Comparison of ENCODE assay signal across 24 cellular contexts in the genomic region with DNA sequence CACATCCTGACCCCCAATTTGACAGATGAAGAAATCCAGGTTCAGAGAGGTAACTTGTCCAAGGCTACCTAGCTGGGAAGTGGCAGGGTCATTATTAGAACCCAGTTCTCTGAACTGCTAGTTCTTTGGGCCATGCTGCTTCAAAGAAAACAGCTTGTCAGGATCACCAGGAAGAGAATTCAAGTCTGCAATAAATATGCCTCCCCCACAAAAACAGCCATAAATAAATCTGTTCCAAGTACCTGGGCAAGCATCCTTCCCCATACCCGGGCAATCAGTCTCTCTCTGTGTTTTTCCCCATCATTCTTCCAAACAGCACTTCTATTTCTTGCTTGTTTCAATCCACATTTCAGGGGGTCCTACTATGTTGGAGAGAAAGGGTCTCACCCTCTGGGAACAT. TPM values are rescaled to one million over a fixed set of nuclear protein-coding genes. Genes with fewer than 3 reads are reported as not detected.
DNase-seq lines count a peak whose midpoint lies in the region; ATAC-seq and TF ChIP-seq lines count a peak whose summit lies in the region.
"Had no signal": no experiment of that assay in that cellular context is flagged by ENCODE, and none has a peak within 500 bp of the region (broad histone marks: within the 10 kb centered on the region; RNA-seq: fewer than 3 reads in every experiment).

No MANE protein-coding gene starts in this region.

- no peak overlapping the region for H2BK12ac ChIP-seq in mesenchymal stem cell (ENCODE audit: low read length in 2 of 2)

- H3K36me3 Mint-ChIP-seq in activated CD4-positive, alpha-beta T cell treated with anti-CD3 and anti-CD28 coated beads, Interleukin-2, amount 10 ng/mL, durations not matched to agents 24 days and 14 days (ENCODE audit: low read depth): peaks cover under 1% of the 10 kb centered on the region
- H3K36me3 Mint-ChIP-seq: activated naive CD4-positive, alpha-beta T cell treated with anti-CD3 and anti-CD28 coated beads, Interleukin-2, amount 50 U/mL, for 24 hours had no signal

- peak overlapping the region; percentile 51 for H3K27ac ChIP-seq in 22Rv1
- peak overlapping the region; percentile 29 for H3K27ac ChIP-seq in angular gyrus (ENCODE audit: low read depth, low read length)
- H3K27ac ChIP-seq in mesenchymal stem cell (ENCODE audit: low read length, poor library complexity, severe bottlenecking): no peak overlapping the region
- H3K27ac ChIP-seq in gastrocnemius medialis: peak overlapping the region in 3 of 4 donors; percentile 5 to 83 (median 38)
- H3K27ac ChIP-seq: SJSA1 had no signal

- H3K9me3 ChIP-seq in mesenchymal stem cell (ENCODE audit: control insufficient read depth, low read length) (no peaks in the 10 kb centered on the region), gastrocnemius medialis (no peaks in the 10 kb centered on the region)
- H3K9me3 ChIP-seq: lower lobe of right lung, SJSA1 had no signal

- no peaks in the 10 kb centered on the region for H3K27me3 ChIP-seq in mesenchymal stem cell (ENCODE audit: control insufficient read depth in 1 of 2, insufficient read depth in 1 of 2, low read length in 2 of 2)
- no peaks in the 10 kb centered on the region for H3K27me3 ChIP-seq in gastrocnemius medialis
- H3K27me3 ChIP-seq: SJSA1 had no signal

- no peak overlapping the region for H2BK15ac ChIP-seq in mesenchymal stem cell (ENCODE audit: low read depth, poor library complexity, severe bottlenecking)

- peaks cover 34% of the 10 kb centered on the region for H3K4me1 ChIP-seq in mesenchymal stem cell (ENCODE audit: control insufficient read depth, insufficient read depth, low read depth, low read length)
- H3K4me1 ChIP-seq in gastrocnemius medialis: peaks cover 44 to 52% of the 10 kb centered on the region in 2 donors

- no peak overlapping the region for H2AFZ ChIP-seq in mesenchymal stem cell (ENCODE audit: low read depth, low read length)

- H3K14ac ChIP-seq in mesenchymal stem cell (ENCODE audit: low read length in 2 of 2): no peak overlapping the region

- H3K27ac Mint-ChIP-seq in activated CD4-positive, alpha-beta T cell treated with anti-CD3 and anti-CD28 coated beads, Interleukin-2, amount 10 ng/mL, durations not matched to agents 24 days and 14 days: no peak overlapping the region
- H3K27ac Mint-ChIP-seq: activated CD4-positive, alpha-beta T cell treated with anti-CD3 and anti-CD28 coated beads for 36 hours; activated naive CD4-positive, alpha-beta T cell treated with anti-CD3 and anti-CD28 coated beads, Interleukin-2, amount 50 U/mL, for 24 hours; activated T-cell treated with anti-CD3 and anti-CD28 coated beads, Interleukin-2, amount 50 U/mL, for 72 hours; T-helper 1 cell treated with Interleukin-12 subunit alpha and Interleukin-12 subunit beta and Interleukin-4 antibody, amounts not matched to agents 30 μg/mL and 1 μg/mL, for 36 hours had no signal

- intact Hi-C loops in gastrocnemius medialis (cut with DNase I; ENCODE audit: low total_unique reads): no loop called here
- intact Hi-C loops in activated CD4-positive, alpha-beta T cell treated with anti-CD3 and anti-CD28 coated beads, Interleukin-2, amount 10 ng/mL, durations not matched to agents 24 days and 14 days (cut with micrococcal nuclease): no loop called here

- no peak for TF ChIP-seq POLR2A in gastrocnemius medialis (IDR thresholded peaks at IDR 0.05)

- H3K4me2 ChIP-seq in mesenchymal stem cell (ENCODE audit: low read length, poor library complexity, severe bottlenecking): no peak overlapping the region

- H3K9me3 Mint-ChIP-seq in activated CD4-positive, alpha-beta T cell treated with anti-CD3 and anti-CD28 coated beads, Interleukin-2, amount 10 ng/mL, durations not matched to agents 24 days and 14 days: no peaks in the 10 kb centered on the region
- H3K9me3 Mint-ChIP-seq: activated naive CD4-positive, alpha-beta T cell treated with anti-CD3 and anti-CD28 coated beads, Interleukin-2, amount 50 U/mL, for 24 hours; activated T-cell treated with anti-CD3 and anti-CD28 coated beads, Interleukin-2, amount 50 U/mL, for 72 hours; T-helper 1 cell treated with Interleukin-12 subunit alpha and Interleukin-12 subunit beta and Interleukin-4 antibody, amounts not matched to agents 30 μg/mL and 1 μg/mL, for 36 hours had no signal

- H4K91ac ChIP-seq in mesenchymal stem cell (ENCODE audit: low read length): no peak overlapping the region

- TF ChIP-seq CTCF in 22Rv1 (IDR thresholded peaks at IDR 0.05) (no peak), gastrocnemius medialis (IDR thresholded peaks at IDR 0.05 in 4 of 5, conservative IDR thresholded peaks at IDR 0.05 in 1 of 5) (no peak)

- in situ Hi-C loops in gastrocnemius medialis (cut with MboI; ENCODE audit: low sequenced_read_pairs in 4 of 4): no loop called here

- H3K4me1 Mint-ChIP-seq in activated CD4-positive, alpha-beta T cell treated with anti-CD3 and anti-CD28 coated beads, Interleukin-2, amount 10 ng/mL, durations not matched to agents 24 days and 14 days: peaks cover 12% of the 10 kb centered on the region

- H3K4me3 ChIP-seq in mesenchymal stem cell (ENCODE audit: insufficient read depth in 1 of 2, low read depth in 1 of 2, low read length in 2 of 2) (no peak overlapping the region), gastrocnemius medialis (no peak overlapping the region)
- H3K4me3 ChIP-seq: lower lobe of right lung, SJSA1 had no signal

- no peak for DNase-seq in mesenchymal stem cell
- DNase-seq in gastrocnemius medialis: no peak
- no peak for DNase-seq in NCI-H1048 (lab: John Stamatoyannopoulos, UW)
- no peak for DNase-seq in activated effector memory CD4-positive, alpha-beta T cell treated with anti-CD3 and anti-CD28 coated beads, Interleukin-2, amount 50 U/mL, for 16 hours
- no peak for DNase-seq in activated CD4-positive, alpha-beta T cell treated with anti-CD3 and anti-CD28 coated beads, Interleukin-2, amount 10 ng/mL, durations not matched to agents 24 days and 14 days
- DNase-seq: activated CD4-positive, alpha-beta T cell treated with anti-CD3 and anti-CD28 coated beads for 36 hours; activated T-cell treated with anti-CD3 and anti-CD28 coated beads, Interleukin-2, amount 50 U/mL, for 72 hours; anterior cingulate cortex; central memory CD4-positive, alpha-beta T cell; DMS53; effector CD4-positive, alpha-beta T cell; lower lobe of right lung; NCI-H1105 treated with DMSO at 0.1 percent for 48 hours; NCI-H2029 treated with DMSO at 0.1 percent for 48 hours; NCI-H345; NCI-H774; nucleus accumbens; retina had no signal

- H2BK120ac ChIP-seq in mesenchymal stem cell (ENCODE audit: low read depth, low read length): no peak overlapping the region

- H3K27me3 Mint-ChIP-seq in activated CD4-positive, alpha-beta T cell treated with anti-CD3 and anti-CD28 coated beads, Interleukin-2, amount 10 ng/mL, durations not matched to agents 24 days and 14 days: no peaks in the 10 kb centered on the region
- H3K27me3 Mint-ChIP-seq: activated CD4-positive, alpha-beta T cell treated with anti-CD3 and anti-CD28 coated beads for 36 hours; activated naive CD4-positive, alpha-beta T cell treated with anti-CD3 and anti-CD28 coated beads, Interleukin-2, amount 50 U/mL, for 24 hours had no signal

- ATAC-seq in gastrocnemius medialis (no peak), esophagus mucosa (no peak)
- ATAC-seq: activated CD4-positive, alpha-beta T cell treated with anti-CD3 and anti-CD28 coated beads for 36 hours; activated T-cell treated with anti-CD3 and anti-CD28 coated beads, Interleukin-2, amount 50 U/mL, for 72 hours; lower lobe of right lung had no signal

- 63% methylated on average over 1 of the region's 1 CpG for WGBS in mesenchymal stem cell

- no peak overlapping the region for H2BK5ac ChIP-seq in mesenchymal stem cell (ENCODE audit: low read depth, low read length, poor library complexity, severe bottlenecking)

- H3K18ac ChIP-seq in mesenchymal stem cell (ENCODE audit: low read depth in 1 of 2, low read length in 2 of 2): no peak overlapping the region

- no peak overlapping the region for H3K4me3 Mint-ChIP-seq in activated CD4-positive, alpha-beta T cell treated with anti-CD3 and anti-CD28 coated beads, Interleukin-2, amount 10 ng/mL, durations not matched to agents 24 days and 14 days
- H3K4me3 Mint-ChIP-seq: activated CD4-positive, alpha-beta T cell treated with anti-CD3 and anti-CD28 coated beads for 36 hours; activated naive CD4-positive, alpha-beta T cell treated with anti-CD3 and anti-CD28 coated beads, Interleukin-2, amount 50 U/mL, for 24 hours; activated T-cell treated with anti-CD3 and anti-CD28 coated beads, Interleukin-2, amount 50 U/mL, for 72 hours; T-helper 1 cell treated with Interleukin-12 subunit alpha and Interleukin-12 subunit beta and Interleukin-4 antibody, amounts not matched to agents 30 μg/mL and 1 μg/mL, for 36 hours had no signal

- H3K4ac ChIP-seq in mesenchymal stem cell (ENCODE audit: low read depth in 1 of 2, low read length in 2 of 2): no peak overlapping the region

- H3K79me1 ChIP-seq in mesenchymal stem cell (replicated peaks; ENCODE audit: low read length, poor library complexity, severe bottlenecking): peaks cover 35% of the 10 kb centered on the region

- H2AK5ac ChIP-seq in mesenchymal stem cell (ENCODE audit: low read length, severe bottlenecking): no peak overlapping the region

- peak overlapping the region; percentile 36 for H3K9ac ChIP-seq in mesenchymal stem cell (ENCODE audit: low read length)

- H3K36me3 ChIP-seq in mesenchymal stem cell (ENCODE audit: control insufficient read depth in 1 of 2, insufficient read depth in 2 of 2, low read depth in 1 of 2, low read length in 2 of 2): peaks cover under 1% of the 10 kb centered on the region in 2 experiments
- H3K36me3 ChIP-seq in gastrocnemius medialis: no peaks in the 10 kb centered on the region
- H3K36me3 ChIP-seq: lower lobe of right lung, SJSA1 had no signal

- no peak overlapping the region for H3K23ac ChIP-seq in mesenchymal stem cell (ENCODE audit: low read length in 2 of 2)

- no peak overlapping the region for H4K8ac ChIP-seq in mesenchymal stem cell (ENCODE audit: low read length)

RNA-seq across cellular contexts. Expression of gene SLC9A1, which starts 34.1 kb away (rescaled TPM):
- 37.0 TPM for polyA plus RNA-seq in mesenchymal stem cell (2013, experiment 1 of 2)
- polyA plus RNA-seq in mesenchymal stem cell (2013, experiment 2 of 2): 36.1 TPM
- total RNA-seq in gastrocnemius medialis (1 to 10 TPM; 2.5 to 4.3 (median 3.7) TPM), esophagus mucosa (27.3 TPM)
- 25.5 and 27.1 TPM in 2 replicates for total RNA-seq in activated CD4-positive, alpha-beta T cell treated with anti-CD3 and anti-CD28 coated beads, Interleukin-2, amount 10 ng/mL, durations not matched to agents 24 days and 14 days
